ENCODE assay signal across 1 cellular context in the genomic region with DNA sequence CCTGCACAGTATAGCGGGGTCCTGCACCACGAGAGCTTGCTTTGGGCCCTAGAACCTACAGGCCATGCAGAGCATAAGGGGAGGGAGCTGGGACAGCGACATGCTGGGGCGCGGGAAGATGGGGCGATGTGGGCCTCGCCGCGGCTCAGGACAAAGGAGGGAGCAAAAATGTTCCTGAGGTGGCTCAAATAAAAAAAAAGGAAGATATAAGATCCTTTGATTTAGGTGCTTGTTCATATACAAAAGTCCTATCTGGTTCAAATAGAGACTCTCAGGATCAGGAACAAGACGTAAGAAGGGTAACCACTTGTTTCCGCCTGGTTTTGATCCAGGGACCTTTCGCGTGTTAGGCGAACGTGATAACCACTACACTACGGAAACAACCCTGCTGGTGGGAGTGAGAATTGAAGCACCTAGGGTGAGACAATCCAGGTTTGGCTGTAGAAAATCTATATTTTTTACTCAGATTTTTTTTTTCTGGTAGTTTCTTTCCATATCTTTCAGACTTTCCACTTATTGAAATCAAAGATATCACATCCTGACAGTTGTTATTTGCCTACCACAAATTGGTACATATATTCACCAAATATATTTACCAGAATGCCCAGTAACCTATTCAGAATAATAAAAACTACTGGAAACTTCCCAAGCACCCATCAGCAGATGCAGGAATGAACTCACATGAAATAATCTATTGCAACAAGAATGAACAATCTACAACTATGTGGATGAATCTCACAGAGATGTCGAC.
TF ChIP-seq lines count a peak whose summit lies in the region.

No MANE protein-coding gene starts in this region.

TF ChIP-seq in HepG2, 621 proteins besides CTCF, POLR2A, EP300 and RAD21 (continued from another document and continues in another):
- TF ChIP-seq KLF16 (CRISPR knock-in tag; IDR thresholded peaks at IDR 0.05): peak in 1 of 2 experiments; percentile 79; a peak in 1 of 4 replicates
- TF ChIP-seq ZNF670 (CRISPR knock-in tag; IDR thresholded peaks at IDR 0.05; ENCODE audit: borderline replicate concordance): no peak
- no peak for TF ChIP-seq MLLT10 (CRISPR knock-in tag; IDR thresholded peaks at IDR 0.05)
- TF ChIP-seq, protein P1, sequence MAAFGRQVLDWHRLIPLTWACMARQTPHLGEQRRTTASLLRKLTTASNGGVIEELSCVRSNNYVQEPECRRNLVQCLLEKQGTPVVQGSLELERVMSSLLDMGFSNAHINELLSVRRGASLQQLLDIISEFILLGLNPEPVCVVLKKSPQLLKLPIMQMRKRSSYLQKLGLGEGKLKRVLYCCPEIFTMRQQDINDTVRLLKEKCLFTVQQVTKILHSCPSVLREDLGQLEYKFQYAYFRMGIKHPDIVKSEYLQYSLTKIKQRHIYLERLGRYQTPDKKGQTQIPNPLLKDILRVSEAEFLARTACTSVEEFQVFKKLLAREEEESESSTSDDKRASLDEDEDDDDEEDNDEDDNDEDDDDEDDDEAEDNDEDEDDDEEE (CRISPR knock-in tag; IDR thresholded peaks at IDR 0.05): no peak
- no peak for TF ChIP-seq KLF11 (CRISPR knock-in tag; IDR thresholded peaks at IDR 0.05)
- no peak for TF ChIP-seq SIN3A (IDR thresholded peaks at IDR 0.05; ENCODE audit: borderline replicate concordance, low read depth, low read length)
- TF ChIP-seq, protein P2, sequence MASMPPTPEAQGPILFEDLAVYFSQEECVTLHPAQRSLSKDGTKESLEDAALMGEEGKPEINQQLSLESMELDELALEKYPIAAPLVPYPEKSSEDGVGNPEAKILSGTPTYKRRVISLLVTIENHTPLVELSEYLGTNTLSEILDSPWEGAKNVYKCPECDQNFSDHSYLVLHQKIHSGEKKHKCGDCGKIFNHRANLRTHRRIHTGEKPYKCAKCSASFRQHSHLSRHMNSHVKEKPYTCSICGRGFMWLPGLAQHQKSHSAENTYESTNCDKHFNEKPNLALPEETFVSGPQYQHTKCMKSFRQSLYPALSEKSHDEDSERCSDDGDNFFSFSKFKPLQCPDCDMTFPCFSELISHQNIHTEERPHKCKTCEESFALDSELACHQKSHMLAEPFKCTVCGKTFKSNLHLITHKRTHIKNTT (CRISPR knock-in tag; IDR thresholded peaks at IDR 0.05): no peak
- TF ChIP-seq ZNF546 (CRISPR knock-in tag; conservative IDR thresholded peaks at IDR 0.05): no peak
- TF ChIP-seq ZNF24 (IDR thresholded peaks at IDR 0.05): peak; percentile 97
- peak; percentile 93 for TF ChIP-seq RBM22 (optimal IDR thresholded peaks at IDR 0.05; ENCODE audit: low read length)
- TF ChIP-seq ZNF761 (CRISPR knock-in tag; conservative IDR thresholded peaks at IDR 0.05): no peak
- TF ChIP-seq EEA1 (CRISPR knock-in tag; IDR thresholded peaks at IDR 0.05; ENCODE audit: borderline replicate concordance): no peak
- no peak for TF ChIP-seq HIVEP1 (CRISPR knock-in tag; IDR thresholded peaks at IDR 0.05)
- 0 out of 2 replicates have a peak, but pooled peaks have one; percentile 49 for TF ChIP-seq FOXA3 (CRISPR knock-in tag; IDR thresholded peaks at IDR 0.05)
- TF ChIP-seq HNRNPLL (IDR thresholded peaks at IDR 0.05; ENCODE audit: low read depth, low read length, poor library complexity, severe bottlenecking): no peak
- TF ChIP-seq, protein P3, sequence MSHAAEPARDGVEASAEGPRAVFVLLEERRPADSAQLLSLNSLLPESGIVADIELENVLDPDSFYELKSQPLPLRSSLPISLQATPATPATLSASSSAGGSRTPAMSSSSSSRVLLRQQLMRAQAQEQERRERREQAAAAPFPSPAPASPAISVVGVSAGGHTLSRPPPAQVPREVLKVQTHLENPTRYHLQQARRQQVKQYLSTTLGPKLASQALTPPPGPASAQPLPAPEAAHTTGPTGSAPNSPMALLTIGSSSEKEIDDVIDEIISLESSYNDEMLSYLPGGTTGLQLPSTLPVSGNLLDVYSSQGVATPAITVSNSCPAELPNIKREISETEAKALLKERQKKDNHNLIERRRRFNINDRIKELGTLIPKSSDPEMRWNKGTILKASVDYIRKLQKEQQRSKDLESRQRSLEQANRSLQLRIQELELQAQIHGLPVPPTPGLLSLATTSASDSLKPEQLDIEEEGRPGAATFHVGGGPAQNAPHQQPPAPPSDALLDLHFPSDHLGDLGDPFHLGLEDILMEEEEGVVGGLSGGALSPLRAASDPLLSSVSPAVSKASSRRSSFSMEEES (CRISPR knock-in tag; IDR thresholded peaks at IDR 0.05): 0 out of 2 replicates have a peak, but pooled peaks have one; percentile 51
- TF ChIP-seq, protein P4, sequence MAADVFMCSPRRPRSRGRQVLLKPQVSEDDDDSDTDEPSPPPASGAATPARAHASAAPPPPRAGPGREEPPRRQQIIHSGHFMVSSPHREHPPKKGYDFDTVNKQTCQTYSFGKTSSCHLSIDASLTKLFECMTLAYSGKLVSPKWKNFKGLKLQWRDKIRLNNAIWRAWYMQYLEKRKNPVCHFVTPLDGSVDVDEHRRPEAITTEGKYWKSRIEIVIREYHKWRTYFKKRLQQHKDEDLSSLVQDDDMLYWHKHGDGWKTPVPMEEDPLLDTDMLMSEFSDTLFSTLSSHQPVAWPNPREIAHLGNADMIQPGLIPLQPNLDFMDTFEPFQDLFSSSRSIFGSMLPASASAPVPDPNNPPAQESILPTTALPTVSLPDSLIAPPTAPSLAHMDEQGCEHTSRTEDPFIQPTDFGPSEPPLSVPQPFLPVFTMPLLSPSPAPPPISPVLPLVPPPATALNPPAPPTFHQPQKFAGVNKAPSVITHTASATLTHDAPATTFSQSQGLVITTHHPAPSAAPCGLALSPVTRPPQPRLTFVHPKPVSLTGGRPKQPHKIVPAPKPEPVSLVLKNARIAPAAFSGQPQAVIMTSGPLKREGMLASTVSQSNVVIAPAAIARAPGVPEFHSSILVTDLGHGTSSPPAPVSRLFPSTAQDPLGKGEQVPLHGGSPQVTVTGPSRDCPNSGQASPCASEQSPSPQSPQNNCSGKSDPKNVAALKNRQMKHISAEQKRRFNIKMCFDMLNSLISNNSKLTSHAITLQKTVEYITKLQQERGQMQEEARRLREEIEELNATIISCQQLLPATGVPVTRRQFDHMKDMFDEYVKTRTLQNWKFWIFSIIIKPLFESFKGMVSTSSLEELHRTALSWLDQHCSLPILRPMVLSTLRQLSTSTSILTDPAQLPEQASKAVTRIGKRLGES (CRISPR knock-in tag; IDR thresholded peaks at IDR 0.05; ENCODE audit: borderline replicate concordance): no peak; the same call in 1 of the 2 replicates
- TF ChIP-seq ZNF468 (CRISPR knock-in tag; IDR thresholded peaks at IDR 0.05): no peak
- TF ChIP-seq ZNF124 (CRISPR knock-in tag; IDR thresholded peaks at IDR 0.05): peak; percentile 85
- TF ChIP-seq, protein P5, sequence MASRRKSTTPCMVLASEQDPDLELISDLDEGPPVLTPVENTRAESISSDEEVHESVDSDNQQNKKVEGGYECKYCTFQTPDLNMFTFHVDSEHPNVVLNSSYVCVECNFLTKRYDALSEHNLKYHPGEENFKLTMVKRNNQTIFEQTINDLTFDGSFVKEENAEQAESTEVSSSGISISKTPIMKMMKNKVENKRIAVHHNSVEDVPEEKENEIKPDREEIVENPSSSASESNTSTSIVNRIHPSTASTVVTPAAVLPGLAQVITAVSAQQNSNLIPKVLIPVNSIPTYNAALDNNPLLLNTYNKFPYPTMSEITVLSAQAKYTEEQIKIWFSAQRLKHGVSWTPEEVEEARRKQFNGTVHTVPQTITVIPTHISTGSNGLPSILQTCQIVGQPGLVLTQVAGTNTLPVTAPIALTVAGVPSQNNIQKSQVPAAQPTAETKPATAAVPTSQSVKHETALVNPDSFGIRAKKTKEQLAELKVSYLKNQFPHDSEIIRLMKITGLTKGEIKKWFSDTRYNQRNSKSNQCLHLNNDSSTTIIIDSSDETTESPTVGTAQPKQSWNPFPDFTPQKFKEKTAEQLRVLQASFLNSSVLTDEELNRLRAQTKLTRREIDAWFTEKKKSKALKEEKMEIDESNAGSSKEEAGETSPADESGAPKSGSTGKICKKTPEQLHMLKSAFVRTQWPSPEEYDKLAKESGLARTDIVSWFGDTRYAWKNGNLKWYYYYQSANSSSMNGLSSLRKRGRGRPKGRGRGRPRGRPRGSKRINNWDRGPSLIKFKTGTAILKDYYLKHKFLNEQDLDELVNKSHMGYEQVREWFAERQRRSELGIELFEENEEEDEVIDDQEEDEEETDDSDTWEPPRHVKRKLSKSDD (CRISPR knock-in tag; IDR thresholded peaks at IDR 0.05; ENCODE audit: low read depth): no peak
- TF ChIP-seq KDM1A (CRISPR knock-in tag; IDR thresholded peaks at IDR 0.05): 0 out of 2 replicates have a peak, but pooled peaks have one; percentile 28
- TF ChIP-seq, protein P6, sequence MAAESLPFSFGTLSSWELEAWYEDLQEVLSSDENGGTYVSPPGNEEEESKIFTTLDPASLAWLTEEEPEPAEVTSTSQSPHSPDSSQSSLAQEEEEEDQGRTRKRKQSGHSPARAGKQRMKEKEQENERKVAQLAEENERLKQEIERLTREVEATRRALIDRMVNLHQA (CRISPR knock-in tag; IDR thresholded peaks at IDR 0.05): 0 out of 2 replicates have a peak, but pooled peaks have one; percentile 33
- TF ChIP-seq FOXK1 (CRISPR knock-in tag; IDR thresholded peaks at IDR 0.05; ENCODE audit: borderline replicate concordance, low read depth): peak; percentile 59; the same call in 1 of the 2 replicates
- no peak for TF ChIP-seq ATF7-NPFF (CRISPR knock-in tag; IDR thresholded peaks at IDR 0.05; ENCODE audit: low read depth)
- TF ChIP-seq CEBPB (IDR thresholded peaks at IDR 0.05; ENCODE audit: borderline replicate concordance, low read depth, low read length): no peak
- TF ChIP-seq MIER3 (CRISPR knock-in tag; IDR thresholded peaks at IDR 0.05; ENCODE audit: borderline replicate concordance): peak; percentile 87; the same call in 1 of the 2 replicates
- TF ChIP-seq ZNF543 (CRISPR knock-in tag; IDR thresholded peaks at IDR 0.05): no peak
- no peak for TF ChIP-seq IKZF4 (CRISPR knock-in tag; IDR thresholded peaks at IDR 0.05; ENCODE audit: borderline replicate concordance, low read depth, not compliant biosample characterization)
- no peak for TF ChIP-seq ZKSCAN5 (CRISPR knock-in tag; IDR thresholded peaks at IDR 0.05)
- no peak for TF ChIP-seq ZNF674 (CRISPR knock-in tag; IDR thresholded peaks at IDR 0.05; ENCODE audit: low read depth)
- peak; percentile 64; the same call in 1 of the 2 replicates for TF ChIP-seq ISL2 (CRISPR knock-in tag; IDR thresholded peaks at IDR 0.05)
- TF ChIP-seq CCAR2 (optimal IDR thresholded peaks at IDR 0.05; ENCODE audit: low read depth, low read length): no peak
- TF ChIP-seq KLF6 (CRISPR knock-in tag; IDR thresholded peaks at IDR 0.05): peak; percentile 49; the same call in 1 of the 2 replicates
- TF ChIP-seq, protein P7, sequence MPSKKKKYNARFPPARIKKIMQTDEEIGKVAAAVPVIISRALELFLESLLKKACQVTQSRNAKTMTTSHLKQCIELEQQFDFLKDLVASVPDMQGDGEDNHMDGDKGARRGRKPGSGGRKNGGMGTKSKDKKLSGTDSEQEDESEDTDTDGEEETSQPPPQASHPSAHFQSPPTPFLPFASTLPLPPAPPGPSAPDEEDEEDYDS (CRISPR knock-in tag; IDR thresholded peaks at IDR 0.05): peak; percentile 34; the same call in 1 of the 2 replicates
- TF ChIP-seq, protein P8, sequence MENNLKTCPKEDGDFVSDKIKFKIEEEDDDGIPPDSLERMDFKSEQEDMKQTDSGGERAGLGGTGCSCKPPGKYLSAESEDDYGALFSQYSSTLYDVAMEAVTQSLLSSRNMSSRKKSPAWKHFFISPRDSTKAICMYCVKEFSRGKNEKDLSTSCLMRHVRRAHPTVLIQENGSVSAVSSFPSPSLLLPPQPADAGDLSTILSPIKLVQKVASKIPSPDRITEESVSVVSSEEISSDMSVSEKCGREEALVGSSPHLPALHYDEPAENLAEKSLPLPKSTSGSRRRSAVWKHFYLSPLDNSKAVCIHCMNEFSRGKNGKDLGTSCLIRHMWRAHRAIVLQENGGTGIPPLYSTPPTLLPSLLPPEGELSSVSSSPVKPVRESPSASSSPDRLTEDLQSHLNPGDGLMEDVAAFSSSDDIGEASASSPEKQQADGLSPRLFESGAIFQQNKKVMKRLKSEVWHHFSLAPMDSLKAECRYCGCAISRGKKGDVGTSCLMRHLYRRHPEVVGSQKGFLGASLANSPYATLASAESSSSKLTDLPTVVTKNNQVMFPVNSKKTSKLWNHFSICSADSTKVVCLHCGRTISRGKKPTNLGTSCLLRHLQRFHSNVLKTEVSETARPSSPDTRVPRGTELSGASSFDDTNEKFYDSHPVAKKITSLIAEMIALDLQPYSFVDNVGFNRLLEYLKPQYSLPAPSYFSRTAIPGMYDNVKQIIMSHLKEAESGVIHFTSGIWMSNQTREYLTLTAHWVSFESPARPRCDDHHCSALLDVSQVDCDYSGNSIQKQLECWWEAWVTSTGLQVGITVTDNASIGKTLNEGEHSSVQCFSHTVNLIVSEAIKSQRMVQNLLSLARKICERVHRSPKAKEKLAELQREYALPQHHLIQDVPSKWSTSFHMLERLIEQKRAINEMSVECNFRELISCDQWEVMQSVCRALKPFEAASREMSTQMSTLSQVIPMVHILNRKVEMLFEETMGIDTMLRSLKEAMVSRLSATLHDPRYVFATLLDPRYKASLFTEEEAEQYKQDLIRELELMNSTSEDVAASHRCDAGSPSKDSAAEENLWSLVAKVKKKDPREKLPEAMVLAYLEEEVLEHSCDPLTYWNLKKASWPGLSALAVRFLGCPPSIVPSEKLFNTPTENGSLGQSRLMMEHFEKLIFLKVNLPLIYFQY (CRISPR knock-in tag; IDR thresholded peaks at IDR 0.05; ENCODE audit: borderline replicate concordance): peak; percentile 63; the same call in 1 of the 2 replicates
- TF ChIP-seq ZSCAN20 (CRISPR knock-in tag; IDR thresholded peaks at IDR 0.05; ENCODE audit: borderline replicate concordance): no peak
- no peak for TF ChIP-seq U2AF1 (optimal IDR thresholded peaks at IDR 0.05; ENCODE audit: low read depth, low read length)
- no peak for TF ChIP-seq ZNF652 (CRISPR knock-in tag; IDR thresholded peaks at IDR 0.05; ENCODE audit: borderline replicate concordance, low read depth)
- TF ChIP-seq, protein P9, sequence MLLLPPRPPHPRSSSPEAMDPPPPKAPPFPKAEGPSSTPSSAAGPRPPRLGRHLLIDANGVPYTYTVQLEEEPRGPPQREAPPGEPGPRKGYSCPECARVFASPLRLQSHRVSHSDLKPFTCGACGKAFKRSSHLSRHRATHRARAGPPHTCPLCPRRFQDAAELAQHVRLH (CRISPR knock-in tag; IDR thresholded peaks at IDR 0.05; ENCODE audit: borderline replicate concordance, low read depth): peak; percentile 70; the same call in 1 of the 2 replicates
- TF ChIP-seq CENPX (CRISPR knock-in tag; IDR thresholded peaks at IDR 0.05): no peak
- no peak for TF ChIP-seq ZSCAN21 (CRISPR knock-in tag; IDR thresholded peaks at IDR 0.05; ENCODE audit: borderline replicate concordance)
- TF ChIP-seq SRF (IDR thresholded peaks at IDR 0.05; ENCODE audit: low read depth, low read length): no peak
- no peak for TF ChIP-seq ZNF749 (CRISPR knock-in tag; IDR thresholded peaks at IDR 0.05; ENCODE audit: borderline replicate concordance)
- peak; percentile 66; the same call in 1 of the 2 replicates for TF ChIP-seq HOXA5 (CRISPR knock-in tag; IDR thresholded peaks at IDR 0.05)
- TF ChIP-seq HNRNPH1 (optimal IDR thresholded peaks at IDR 0.05; ENCODE audit: low read depth, low read length): no peak
- TF ChIP-seq ZNF496 (CRISPR knock-in tag; IDR thresholded peaks at IDR 0.05; ENCODE audit: insufficient replicate concordance): no peak
- TF ChIP-seq NFKBIZ (CRISPR knock-in tag; IDR thresholded peaks at IDR 0.05): 0 out of 2 replicates have a peak, but pooled peaks have one; percentile 55
- TF ChIP-seq SMYD3 (CRISPR knock-in tag; IDR thresholded peaks at IDR 0.05): no peak
- TF ChIP-seq ZNF577 (CRISPR knock-in tag; IDR thresholded peaks at IDR 0.05; ENCODE audit: borderline replicate concordance, low read depth): no peak
